ENCODE assay signal across 9 cellular contexts in genomic region chr16:74862743-74863244, GRCh38.
DNase-seq lines count a peak whose midpoint lies in the region; ATAC-seq and TF ChIP-seq lines count a peak whose summit lies in the region.
"Had no signal": no experiment of that assay in that cellular context is flagged by ENCODE, and none has a peak within 500 bp of the region (broad histone marks: within the 10 kb centered on the region; RNA-seq: fewer than 3 reads in every experiment).

No MANE protein-coding gene starts in this region.

- WGBS in testis, 2 donors, result 32 to 36% methylated on average over 10 of the region's 10 CpGs

- no peak overlapping the region for H3K9ac ChIP-seq in DND-41 (ENCODE audit: low read depth, low read length)

- H3K27ac ChIP-seq in DND-41 (ENCODE audit: low read length) (no peak overlapping the region), HEK293 (ENCODE audit: extremely low read depth, low read depth, low read length) (no peak overlapping the region), ascending aorta (no peak overlapping the region), testis (no peak overlapping the region)
- H3K27ac ChIP-seq: epithelial cell of prostate had no signal

- peak; percentile 84 for ATAC-seq in DND-41 (ENCODE audit: insufficient read depth, low read depth)
- no peak for ATAC-seq in HG02852 (IDR thresholded peaks at IDR 0.05; ENCODE audit: unreplicated experiment)

- intact Hi-C loops in ascending aorta (cut with DNase I) (loop anchor here (1.0 kb wide), 1 partner anchor 153 kb away; no protein-coding TSS in a partner anchor), testis (cut with DNase I; ENCODE audit: low total_unique reads) (loop anchor here (5.0 kb wide), 1 partner anchor 150 kb away; no protein-coding TSS in a partner anchor)

- CTCF ChIA-PET in HEK293 (lab: Yijun Ruan, JAX), result interaction anchor here (0.5 to 7.3 kb wide), 59 partner anchors 8 to 550 kb away, joined by 3 to 94 read pairs (median 5); partner anchors contain the start of genes FA2H, MLKL and RFWD3

- no peaks in the 10 kb centered on the region for H4K20me1 ChIP-seq in DND-41 (ENCODE audit: insufficient read depth, low read length)

- POLR2A ChIA-PET in HEK293 (lab: Yijun Ruan, JAX), result interaction anchor here (0.6 kb wide), 1 partner anchor 708 kb away, joined by 3 read pairs; no protein-coding TSS in a partner anchor

- H3K79me2 ChIP-seq in DND-41 (ENCODE audit: insufficient read depth, low read length), result no peaks in the 10 kb centered on the region

- TF ChIP-seq POLR2A in testis (IDR thresholded peaks at IDR 0.05), result no peak

- H3K9me3 ChIP-seq in DND-41 (ENCODE audit: insufficient read depth, low read length, severe bottlenecking), result no peaks in the 10 kb centered on the region
- H3K9me3 ChIP-seq in HEK293 (ENCODE audit: control insufficient read depth, insufficient read depth, low read depth, low read length), result no peaks in the 10 kb centered on the region
- no peaks in the 10 kb centered on the region for H3K9me3 ChIP-seq in ascending aorta
- no peaks in the 10 kb centered on the region for H3K9me3 ChIP-seq in testis

- peak; percentile 54 for DNase-seq in A172 (ENCODE audit: low spot score)
- peak; percentile 43 for DNase-seq in DND-41
- peak; percentile 22 for DNase-seq in NCI-H2171 (lab: John Stamatoyannopoulos, UW)
- no peak for DNase-seq in ascending aorta (ENCODE audit: low spot score in 2 of 2)
- peak; percentile 71 for DNase-seq in iPS-NIHi7 (ENCODE audit: extremely low spot score)
- no peak for DNase-seq in testis

- H3K36me3 ChIP-seq in DND-41 (ENCODE audit: insufficient read depth, low read length) (no peaks in the 10 kb centered on the region), HEK293 (ENCODE audit: control insufficient read depth in 2 of 2, insufficient read depth in 1 of 2, low read length in 2 of 2) (no peaks in the 10 kb centered on the region), ascending aorta (no peaks in the 10 kb centered on the region), testis (ENCODE audit: low read depth, missing control alignments) (no peaks in the 10 kb centered on the region)

- H3K4me1 ChIP-seq in DND-41 (ENCODE audit: insufficient read depth, low read length) (no peaks in the 10 kb centered on the region), HEK293 (ENCODE audit: control insufficient read depth, insufficient read depth, low read length) (no peaks in the 10 kb centered on the region), ascending aorta (peaks cover 0 to 4% of the 10 kb centered on the region in 2 donors), testis (no peaks in the 10 kb centered on the region)

- H3K4me3 ChIP-seq in DND-41 (ENCODE audit: low read depth in 1 of 2, low read length in 2 of 2), result no peak overlapping the region
- H3K4me3 ChIP-seq in HEK293 (ENCODE audit: low read depth, low read length), result no peak overlapping the region
- H3K4me3 ChIP-seq in ascending aorta, result no peak overlapping the region
- no peak overlapping the region for H3K4me3 ChIP-seq in testis

- H3K4me2 ChIP-seq in DND-41 (ENCODE audit: insufficient read depth, low read length), result no peak overlapping the region

- peak overlapping the region; percentile 25; the same call in 1 of the 2 replicates for H2AFZ ChIP-seq in DND-41 (ENCODE audit: low read depth, low read length)

- peak; percentile 87 for TF ChIP-seq CTCF in DND-41 (IDR thresholded peaks at IDR 0.05; ENCODE audit: borderline replicate concordance, extremely low read depth, low read length, poor library complexity, severe bottlenecking)
- peak; percentile 59 for TF ChIP-seq CTCF in HEK293 (tag by site-specific recombination; IDR thresholded peaks at IDR 0.05)
- peak; percentile 51 to 82 (median 67) for TF ChIP-seq CTCF in ascending aorta (IDR thresholded peaks at IDR 0.05)
- TF ChIP-seq CTCF in testis (IDR thresholded peaks at IDR 0.05), result peak; percentile 68 to 83 (median 79)

- H3K27me3 ChIP-seq in DND-41 (ENCODE audit: insufficient read depth, low read length, poor library complexity) (no peaks in the 10 kb centered on the region), ascending aorta (no peaks in the 10 kb centered on the region), testis (no peaks in the 10 kb centered on the region)

TF ChIP-seq in HEK293, 187 proteins besides CTCF, POLR2A, EP300 and RAD21:
- TF ChIP-seq ZBTB6 (tag by site-specific recombination; IDR thresholded peaks at IDR 0.05) (no peak), ZNF561 (tag by site-specific recombination; IDR thresholded peaks at IDR 0.05; ENCODE audit: borderline replicate concordance) (0 out of 2 replicates have a peak, but pooled peaks have one; percentile 50), ZNF19 (tag by site-specific recombination; IDR thresholded peaks at IDR 0.05; ENCODE audit: low read depth) (no peak), ZNF660 (tag by site-specific recombination; IDR thresholded peaks at IDR 0.05) (peak; percentile 73), PRDM10 (tag by site-specific recombination; IDR thresholded peaks at IDR 0.05) (peak; percentile 83), ZSCAN16 (tag by site-specific recombination; IDR thresholded peaks at IDR 0.05) (no peak), ZBTB44 (tag by site-specific recombination; IDR thresholded peaks at IDR 0.05) (0 out of 2 replicates have a peak, but pooled peaks have one; percentile 47), YY1 (tag by site-specific recombination; IDR thresholded peaks at IDR 0.05) (no peak), ZNF654 (tag by site-specific recombination; IDR thresholded peaks at IDR 0.05; ENCODE audit: low read depth) (peak; percentile 89), ZNF146 (tag by site-specific recombination; IDR thresholded peaks at IDR 0.05) (no peak)

Comparison
In these comparisons a context has a peak if more than half of its experiments do, and no peak if none do; other contexts are left out.
1. DNase-seq: peak in A172 (single experiment), DND-41 (single experiment), NCI-H2171 (single experiment) and iPS-NIHi7 (single experiment); none in ascending aorta (0 of 2) and testis (single experiment).
2. Peak in every context shown above with its lines, with median percentiles within 50 percentile points of each other: CTCF ChIP-seq.